ENCODE assay signal across 12 cellular contexts in genomic region chr2:54360055-54360792, GRCh38.
DNase-seq lines count a peak whose midpoint lies in the region; ATAC-seq and TF ChIP-seq lines count a peak whose summit lies in the region.
"Had no signal": no experiment of that assay in that cellular context is flagged by ENCODE, and none has a peak within 500 bp of the region (broad histone marks: within the 10 kb centered on the region; RNA-seq: fewer than 3 reads in every experiment).

No MANE protein-coding gene starts in this region.

- H3K4me1 Mint-ChIP-seq in activated naive CD4-positive, alpha-beta T cell treated with anti-CD3 and anti-CD28 coated beads for 36 hours (ENCODE audit: low read depth), result no peaks in the 10 kb centered on the region
- no peaks in the 10 kb centered on the region for H3K4me1 Mint-ChIP-seq in stimulated activated naive B cell treated with anti-CD40 and anti-IgM and Interleukin-4, amounts not matched to agents 10 μg/mL and 1 μg/mL and 100 μg/mL, for 72 hours
- H3K4me1 Mint-ChIP-seq: activated CD4-positive, alpha-beta T cell treated with anti-CD3 and anti-CD28 coated beads, Interleukin-2, amount 10 ng/mL, durations not matched to agents 7 days and 5 days had no signal

- H3K27ac ChIP-seq in left ventricle myocardium inferior (replicated peaks), result peak overlapping the region; percentile 87
- H3K27ac ChIP-seq: epithelial cell of prostate had no signal

- DNase-seq in Daoy (ENCODE audit: low read depth) (peak; percentile 30), amniotic epithelial cell (ENCODE audit: low read depth) (peak; percentile 80), left ventricle myocardium inferior (peak; percentile 44), renal cortical epithelial cell (ENCODE audit: low read depth) (peak; percentile 20), germinal center (ENCODE audit: low spot score) (no peak), LoVo (ENCODE audit: low spot score) (no peak)
- DNase-seq in activated naive CD4-positive, alpha-beta T cell treated with anti-CD3 and anti-CD28 coated beads for 36 hours, result no peak
- no peak for DNase-seq in stimulated activated naive B cell treated with anti-CD40 and anti-IgM and Interleukin-4, amounts not matched to agents 10 μg/mL and 1 μg/mL and 100 μg/mL, for 72 hours
- DNase-seq: activated CD4-positive, alpha-beta T cell treated with anti-CD3 and anti-CD28 coated beads, Interleukin-2, amount 10 ng/mL, durations not matched to agents 7 days and 5 days; NCI-H1436 treated with DMSO at 0.1 percent for 48 hours had no signal

- intact Hi-C loops in left ventricle myocardium inferior (cut with micrococcal nuclease), result no loop called here
- intact Hi-C loops in activated naive CD4-positive, alpha-beta T cell treated with anti-CD3 and anti-CD28 coated beads for 36 hours (cut with micrococcal nuclease), result no loop called here

- H3K27me3 Mint-ChIP-seq in activated naive CD4-positive, alpha-beta T cell treated with anti-CD3 and anti-CD28 coated beads for 36 hours (ENCODE audit: low read depth), result peaks cover 23% of the 10 kb centered on the region
- H3K27me3 Mint-ChIP-seq in stimulated activated naive B cell treated with anti-CD40 and anti-IgM and Interleukin-4, amounts not matched to agents 10 μg/mL and 1 μg/mL and 100 μg/mL, for 72 hours, result peaks cover 20 to 28% of the 10 kb centered on the region in 2 donors

- no peak for ATAC-seq in stimulated activated naive B cell treated with anti-CD40 and anti-IgM and Interleukin-4, amounts not matched to agents 10 μg/mL and 1 μg/mL and 100 μg/mL, for 72 hours (replicated peaks)
- ATAC-seq: HCT116 had no signal

- no peak for TF ChIP-seq CTCF in left ventricle myocardium inferior (IDR thresholded peaks at IDR 0.05; ENCODE audit: borderline replicate concordance)

- peak overlapping the region; percentile 43 for H3K4me3 ChIP-seq in left ventricle myocardium inferior

- H3K9me3 Mint-ChIP-seq in activated naive CD4-positive, alpha-beta T cell treated with anti-CD3 and anti-CD28 coated beads for 36 hours, result peaks cover 6% of the 10 kb centered on the region
- peaks cover 5 to 7% of the 10 kb centered on the region in 2 donors for H3K9me3 Mint-ChIP-seq in stimulated activated naive B cell treated with anti-CD40 and anti-IgM and Interleukin-4, amounts not matched to agents 10 μg/mL and 1 μg/mL and 100 μg/mL, for 72 hours

- H3K27me3 ChIP-seq in left ventricle myocardium inferior (ENCODE audit: low read depth), result no peaks in the 10 kb centered on the region

- no peaks in the 10 kb centered on the region for H3K36me3 ChIP-seq in left ventricle myocardium inferior

- H3K27ac Mint-ChIP-seq in activated naive CD4-positive, alpha-beta T cell treated with anti-CD3 and anti-CD28 coated beads for 36 hours, result no peak overlapping the region
- no peak overlapping the region for H3K27ac Mint-ChIP-seq in stimulated activated naive B cell treated with anti-CD40 and anti-IgM and Interleukin-4, amounts not matched to agents 10 μg/mL and 1 μg/mL and 100 μg/mL, for 72 hours
- H3K27ac Mint-ChIP-seq: activated CD4-positive, alpha-beta T cell treated with anti-CD3 and anti-CD28 coated beads, Interleukin-2, amount 10 ng/mL, durations not matched to agents 7 days and 5 days had no signal

- CTCF ChIA-PET in activated naive CD4-positive, alpha-beta T cell treated with anti-CD3 and anti-CD28 coated beads for 36 hours (lab: Charles Lee), result interaction anchor here (0.9 kb wide), 1 partner anchor 344 kb away, joined by 3 read pairs; no protein-coding TSS in a partner anchor

- H3K4me3 Mint-ChIP-seq in activated naive CD4-positive, alpha-beta T cell treated with anti-CD3 and anti-CD28 coated beads for 36 hours, result no peak overlapping the region
- no peak overlapping the region for H3K4me3 Mint-ChIP-seq in stimulated activated naive B cell treated with anti-CD40 and anti-IgM and Interleukin-4, amounts not matched to agents 10 μg/mL and 1 μg/mL and 100 μg/mL, for 72 hours
- H3K4me3 Mint-ChIP-seq: activated CD4-positive, alpha-beta T cell treated with anti-CD3 and anti-CD28 coated beads, Interleukin-2, amount 10 ng/mL, durations not matched to agents 7 days and 5 days had no signal

- H3K9me3 ChIP-seq in left ventricle myocardium inferior (replicated peaks), result peaks cover 5% of the 10 kb centered on the region

- no peaks in the 10 kb centered on the region for H3K36me3 Mint-ChIP-seq in activated naive CD4-positive, alpha-beta T cell treated with anti-CD3 and anti-CD28 coated beads for 36 hours (ENCODE audit: low read depth)
- H3K36me3 Mint-ChIP-seq in stimulated activated naive B cell treated with anti-CD40 and anti-IgM and Interleukin-4, amounts not matched to agents 10 μg/mL and 1 μg/mL and 100 μg/mL, for 72 hours, result no peaks in the 10 kb centered on the region

- H3K4me1 ChIP-seq in left ventricle myocardium inferior, result peaks cover 41% of the 10 kb centered on the region

Comparison
In these comparisons a context has a peak if more than half of its experiments do, and no peak if none do; other contexts are left out.
1. DNase-seq: peak in Daoy (single experiment), amniotic epithelial cell (single experiment), left ventricle myocardium inferior (single experiment) and renal cortical epithelial cell (single experiment); none in activated naive CD4-positive, alpha-beta T cell treated with anti-CD3 and anti-CD28 coated beads for 36 hours (single experiment), stimulated activated naive B cell treated with anti-CD40 and anti-IgM and Interleukin-4, amounts not matched to agents 10 μg/mL and 1 μg/mL and 100 μg/mL, for 72 hours (single experiment), germinal center (single experiment) and LoVo (single experiment).